In genomic region chr6:151306269-151306783, GRCh38 we compare ENCODE assay signal across 29 cellular contexts.
"Had no signal": no experiment of that assay in that cellular context is flagged by ENCODE, and none has a peak within 500 bp of the region (broad histone marks: within the 10 kb centered on the region; RNA-seq: fewer than 3 reads in every experiment).

No MANE protein-coding gene starts in this region.

- ATAC-seq: activated CD4-positive, alpha-beta T cell treated with anti-CD3 and anti-CD28 coated beads for 36 hours; activated CD8-positive, alpha-beta memory T cell treated with anti-CD3 and anti-CD28 coated beads, Interleukin-2, amount 10 ng/mL, durations not matched to agents 7 days and 5 days; activated CD8-positive, alpha-beta T cell treated with anti-CD3 and anti-CD28 coated beads, Interleukin-2, amount 10 ng/mL, durations not matched to agents 7 days and 5 days; effector memory CD8-positive, alpha-beta T cell; gastrocnemius medialis; naive thymus-derived CD4-positive, alpha-beta T cell; psoas muscle; stimulated activated naive B cell treated with anti-CD40 and anti-IgM and Interleukin-4, amounts not matched to agents 10 μg/mL and 1 μg/mL and 100 μg/mL, for 72 hours; upper lobe of right lung had no signal

- H3K27me3 ChIP-seq: adrenal gland, gastrocnemius medialis, hepatocyte, neural progenitor cell, stomach, thyroid gland, upper lobe of right lung had no signal

- H3K79me2 ChIP-seq: hepatocyte, parathyroid adenoma had no signal

- H3K36me3 ChIP-seq: adrenal gland, gastrocnemius medialis, neural progenitor cell, stomach, thyroid gland, upper lobe of right lung had no signal

- H3K27ac ChIP-seq: adrenal gland, gastrocnemius medialis, hepatocyte, left ventricle myocardium inferior, neural progenitor cell, parathyroid adenoma, psoas muscle, upper lobe of right lung had no signal

- H3K9me3 ChIP-seq: adrenal gland, gastrocnemius medialis, left ventricle myocardium inferior, psoas muscle, stomach, thyroid gland, upper lobe of right lung had no signal

- H3K4me2 ChIP-seq: hepatocyte, neural progenitor cell had no signal

- H3K4me1 ChIP-seq: adrenal gland, gastrocnemius medialis, left ventricle myocardium inferior, neural progenitor cell, parathyroid adenoma, psoas muscle, upper lobe of right lung had no signal

- DNase-seq: activated CD4-positive, alpha-beta T cell treated with anti-CD3 and anti-CD28 coated beads for 36 hours; activated CD4-positive, CD25-positive, alpha-beta regulatory T cell; activated CD8-positive, alpha-beta memory T cell treated with anti-CD3 and anti-CD28 coated beads, Interleukin-2, amount 10 ng/mL, durations not matched to agents 7 days and 5 days; activated CD8-positive, alpha-beta T cell treated with anti-CD3 and anti-CD28 coated beads, Interleukin-2, amount 10 ng/mL, durations not matched to agents 7 days and 5 days; activated naive CD4-positive, alpha-beta T cell treated with Interleukin-2 at 50 U/mL for 16 hours; activated T-cell treated with anti-CD3 and anti-CD28 coated beads, Interleukin-2, amount 50 U/mL, for 48 hours; adrenal gland; aorta; caudate nucleus; cortex of kidney; effector memory CD8-positive, alpha-beta T cell; erythroblast; gastrocnemius medialis; glutamatergic neuron; islet precursor cell; left ventricle myocardium inferior; naive thymus-derived CD4-positive, alpha-beta T cell; occipital lobe; psoas muscle; stimulated activated CD4-positive, alpha-beta T cell treated with anti-CD3 and anti-CD28 coated beads, Interleukin-15, amount 100 ng/mL, for 24 hours; stimulated activated CD4-positive, alpha-beta T cell treated with anti-CD3 and anti-CD28 coated beads, Interleukin-2, amount 100 ng/mL, for 24 hours; stimulated activated naive B cell treated with anti-CD40 and anti-IgM and Interleukin-4, amounts not matched to agents 10 μg/mL and 1 μg/mL and 100 μg/mL, for 72 hours; stomach; thyroid gland; upper lobe of right lung had no signal

- H3K4me3 ChIP-seq: adrenal gland, gastrocnemius medialis, hepatocyte, left ventricle myocardium inferior, lung, neural progenitor cell, psoas muscle, stomach, thyroid gland, upper lobe of right lung had no signal

- H3K9ac ChIP-seq: neural progenitor cell, parathyroid adenoma had no signal

- H2AFZ ChIP-seq: hepatocyte, neural progenitor cell, parathyroid adenoma had no signal
